In genomic region chr11:10838083-10838482, GRCh38 we compare ENCODE assay signal across 17 cellular contexts. TPM values are rescaled to one million over a fixed set of nuclear protein-coding genes. Genes with fewer than 3 reads are reported as not detected.
DNase-seq lines count a peak whose midpoint lies in the region; ATAC-seq and TF ChIP-seq lines count a peak whose summit lies in the region.
"Had no signal": no experiment of that assay in that cellular context is flagged by ENCODE, and none has a peak within 500 bp of the region (broad histone marks: within the 10 kb centered on the region; RNA-seq: fewer than 3 reads in every experiment).

No MANE protein-coding gene starts in this region.

- H3K27me3 ChIP-seq in gastrocnemius medialis = no peaks in the 10 kb centered on the region

- no peaks in the 10 kb centered on the region for H3K36me3 ChIP-seq in gastrocnemius medialis
- H3K36me3 ChIP-seq: HAP-1 had no signal

- ATAC-seq in gastrocnemius medialis = peak; percentile 36 to 47
- no peak for ATAC-seq in HG02973 (IDR thresholded peaks at IDR 0.05; ENCODE audit: unreplicated experiment)
- ATAC-seq in GM19023 (IDR thresholded peaks at IDR 0.05; ENCODE audit: unreplicated experiment) = no peak

- H3K9me3 ChIP-seq in gastrocnemius medialis = no peaks in the 10 kb centered on the region
- H3K9me3 ChIP-seq: HAP-1 had no signal

- TF ChIP-seq CTCF in fibroblast of villous mesenchyme (IDR thresholded peaks at IDR 0.05; ENCODE audit: insufficient read depth, low read depth, low read length) (no peak), gastrocnemius medialis (IDR thresholded peaks at IDR 0.05 in 4 of 5, conservative IDR thresholded peaks at IDR 0.05 in 1 of 5) (no peak)

- no peak for TF ChIP-seq POLR2A in gastrocnemius medialis (IDR thresholded peaks at IDR 0.05)

- DNase-seq in amniotic epithelial cell (ENCODE audit: low read depth) (peak; percentile 9), fibroblast of villous mesenchyme (ENCODE audit: low read depth) (peak; percentile 47), gastrocnemius medialis (no peak), dermis blood vessel endothelial cell (no peak)
- no peak for DNase-seq in activated CD4-positive, alpha-beta T cell treated with anti-CD3 and anti-CD28 coated beads for 48 hours
- DNase-seq: AML-193; CD4-positive, alpha-beta memory T cell; DMS153; DMS79; GF-D8; GM23248; IMR-90; KBM-7 had no signal

- H3K27ac ChIP-seq in gastrocnemius medialis = no peak overlapping the region
- H3K27ac ChIP-seq: C4-2B, GM23248 had no signal

- H3K4me1 ChIP-seq in gastrocnemius medialis = no peaks in the 10 kb centered on the region
- H3K4me1 ChIP-seq: HAP-1 had no signal

- intact Hi-C loops in gastrocnemius medialis (cut with DNase I; ENCODE audit: low total_unique reads) = no loop called here

- in situ Hi-C loops in gastrocnemius medialis (cut with MboI; ENCODE audit: low sequenced_read_pairs in 4 of 4) = no loop called here

- H3K4me3 ChIP-seq in fibroblast of villous mesenchyme (ENCODE audit: low read depth, low read length) (no peak overlapping the region), gastrocnemius medialis (no peak overlapping the region)
- H3K4me3 ChIP-seq: GM23248, HAP-1 had no signal

RNA-seq across cellular contexts. Expression of gene ZBED5, which starts 19.8 kb away (rescaled TPM):
- total RNA-seq in fibroblast of villous mesenchyme (22.5 and 31.1 TPM in 2 replicates), gastrocnemius medialis (10 to 100 TPM; 11.3 to 36.3 (median 18.5) TPM), dermis blood vessel endothelial cell (13.6 and 18.7 TPM in 2 replicates)

RNA-seq across cellular contexts. Expression of gene EIF4G2, which starts 29.4 kb away (rescaled TPM):
- total RNA-seq in fibroblast of villous mesenchyme = 898 and 1,093 TPM in 2 replicates
- 100 to 1,000 TPM; 397 to 521 (median 465) TPM for total RNA-seq in gastrocnemius medialis
- total RNA-seq in dermis blood vessel endothelial cell = 646 and 1,063 TPM in 2 replicates

Comparison
In these comparisons a context has a peak if more than half of its experiments do, and no peak if none do; other contexts are left out.
1. DNase-seq: peak in amniotic epithelial cell (single experiment) and fibroblast of villous mesenchyme (single experiment); none in gastrocnemius medialis (0 of 2), activated CD4-positive, alpha-beta T cell treated with anti-CD3 and anti-CD28 coated beads for 48 hours (single experiment) and dermis blood vessel endothelial cell (single experiment).
2. ATAC-seq: peak in gastrocnemius medialis (2 of 2); none in HG02973 (single experiment) and GM19023 (single experiment).